ENCODE assay signal across 13 cellular contexts in the genomic region with DNA sequence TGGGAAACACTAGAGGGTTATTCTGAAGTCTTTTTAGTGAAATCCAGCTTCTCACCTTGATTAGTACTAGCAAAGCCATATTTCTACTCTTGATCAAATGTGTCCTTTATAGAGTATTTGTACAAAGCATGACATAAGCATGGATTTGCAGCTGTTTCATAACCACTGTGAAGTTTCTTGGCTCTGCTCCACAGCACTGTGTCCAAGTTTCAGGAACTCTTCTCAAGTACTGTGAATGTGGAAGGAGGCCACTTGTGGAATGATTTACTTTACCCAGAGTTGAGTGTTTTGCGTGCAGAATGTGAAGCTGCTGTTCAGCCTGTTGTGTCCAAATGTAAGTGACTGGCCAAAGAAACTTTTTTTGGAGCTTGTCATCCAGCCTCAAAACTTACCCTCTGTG. TPM values are rescaled to one million over a fixed set of nuclear protein-coding genes. Genes with fewer than 3 reads are reported as not detected.
DNase-seq lines count a peak whose midpoint lies in the region; ATAC-seq and TF ChIP-seq lines count a peak whose summit lies in the region.
"Had no signal": no experiment of that assay in that cellular context is flagged by ENCODE, and none has a peak within 500 bp of the region (broad histone marks: within the 10 kb centered on the region; RNA-seq: fewer than 3 reads in every experiment).

No MANE protein-coding gene starts in this region.

- no peaks in the 10 kb centered on the region for H3K9me3 Mint-ChIP-seq in naive thymus-derived CD8-positive, alpha-beta T cell
- H3K9me3 Mint-ChIP-seq: central memory CD8-positive, alpha-beta T cell had no signal

- H3K4me1 ChIP-seq in ACC112 (ENCODE audit: control insufficient read depth, insufficient read depth, low read length, unreplicated experiment) = peaks cover 35% of the 10 kb centered on the region

- no peaks in the 10 kb centered on the region for H3K79me2 ChIP-seq in ACC112 (ENCODE audit: control insufficient read depth, insufficient read depth, low read length, unreplicated experiment)

- H3K27ac Mint-ChIP-seq in naive thymus-derived CD8-positive, alpha-beta T cell = peak overlapping the region in 7 of 10 donors; percentile 51 to 97 (median 95)

- no peak for ATAC-seq in naive thymus-derived CD8-positive, alpha-beta T cell

- peak overlapping the region; percentile 24 for H2AFZ ChIP-seq in ACC112 (ENCODE audit: low read length, unreplicated experiment)

- no peaks in the 10 kb centered on the region for H3K27me3 ChIP-seq in ACC112 (ENCODE audit: insufficient read depth, low read length)
- H3K27me3 ChIP-seq in H7 (ENCODE audit: control insufficient read depth, insufficient read depth, low read length) = no peaks in the 10 kb centered on the region
- H3K27me3 ChIP-seq: BLaER1 had no signal

- H3K4me3 Mint-ChIP-seq in naive thymus-derived CD8-positive, alpha-beta T cell = no peak overlapping the region
- H3K4me3 Mint-ChIP-seq: central memory CD8-positive, alpha-beta T cell had no signal

- peaks cover 20 to 43% (median 37%) of the 10 kb centered on the region in 4 donors for H3K4me1 Mint-ChIP-seq in naive thymus-derived CD8-positive, alpha-beta T cell

- H3K36me3 ChIP-seq in ACC112 (ENCODE audit: insufficient read depth, low read length) (no peaks in the 10 kb centered on the region), H7 (replicated peaks; ENCODE audit: control insufficient read depth, insufficient read depth, low read length) (no peaks in the 10 kb centered on the region)
- H3K36me3 ChIP-seq: BLaER1 had no signal

- no peak overlapping the region for H3K27ac ChIP-seq in ACC112 (ENCODE audit: low read depth, low read length)
- H3K27ac ChIP-seq: BLaER1 had no signal

- TF ChIP-seq CTCF in fibroblast of the aortic adventitia (IDR thresholded peaks at IDR 0.05; ENCODE audit: insufficient read depth, low read length) = no peak

- POLR2A ChIA-PET in naive thymus-derived CD8-positive, alpha-beta T cell (lab: Charles Lee) = interaction anchor here (0.5 to 8.3 kb wide), 3 partner anchors 12 to 1181 kb away, joined by 3 to 121 read pairs (median 4); a partner anchor contains a TSS

- DNase-seq in M059J (ENCODE audit: low read depth) (peak; percentile 19), fibroblast of the aortic adventitia (ENCODE audit: low read depth) (peak; percentile 98), HK-2 (ENCODE audit: unreplicated experiment) (no peak), H7 (no peak), NOMO-1 treated with dmso at 0.1 percent for 144 hours (lab: John Stamatoyannopoulos, UW; ENCODE audit: unreplicated experiment) (no peak)
- DNase-seq in naive thymus-derived CD8-positive, alpha-beta T cell = no peak
- DNase-seq in stimulated activated CD4-positive, alpha-beta T cell treated with anti-CD3 and anti-CD28 coated beads, Interleukin-2, amount 100 ng/mL, for 24 hours = no peak
- DNase-seq: activated CD8-positive, alpha-beta memory T cell treated with anti-CD3 and anti-CD28 coated beads, Interleukin-2, amount 50 U/mL, for 4 hours; NCI-H526 had no signal

- H3K4me3 ChIP-seq in ACC112 (ENCODE audit: low read depth, low read length) = no peak overlapping the region
- H3K4me3 ChIP-seq in fibroblast of the aortic adventitia (ENCODE audit: low read depth, low read length) = no peak overlapping the region
- H3K4me3 ChIP-seq in H7 (ENCODE audit: insufficient read depth, low read depth, low read length) = no peak overlapping the region
- H3K4me3 ChIP-seq: BLaER1 had no signal

- H3K27me3 Mint-ChIP-seq in naive thymus-derived CD8-positive, alpha-beta T cell = no peaks in the 10 kb centered on the region
- H3K27me3 Mint-ChIP-seq: central memory CD8-positive, alpha-beta T cell; progenitor cell of endocrine pancreas had no signal

- no peaks in the 10 kb centered on the region for H3K36me3 Mint-ChIP-seq in naive thymus-derived CD8-positive, alpha-beta T cell

RNA-seq across cellular contexts. Expression of a gene that starts 16.2 kb away (rescaled TPM):
- 42.9 and 57.5 TPM in 2 replicates for total RNA-seq in M059J (2014; rRNA removed; shearing (Covaris generic))
- 44.7 and 87.4 TPM in 2 replicates for total RNA-seq in fibroblast of the aortic adventitia (ENCODE audit: low replicate concordance)
- total RNA-seq in naive thymus-derived CD8-positive, alpha-beta T cell = 10 to 100 TPM; 56.8 to 59.4 TPM
- 10 to 100 TPM; 86.2 to 96.3 (median 89.7) TPM for polyA plus RNA-seq in naive thymus-derived CD8-positive, alpha-beta T cell
- total RNA-seq in H7 (2014; rRNA removed; shearing (Covaris generic)) = 22.1 and 23.1 TPM in 2 replicates

Comparison
In these comparisons a context has a peak if more than half of its experiments do, and no peak if none do; other contexts are left out.
1. DNase-seq: peak in M059J (single experiment) and fibroblast of the aortic adventitia (single experiment); none in naive thymus-derived CD8-positive, alpha-beta T cell (0 of 10), HK-2 (single experiment), H7 (single experiment), NOMO-1 treated with dmso at 0.1 percent for 144 hours (single experiment) and stimulated activated CD4-positive, alpha-beta T cell treated with anti-CD3 and anti-CD28 coated beads, Interleukin-2, amount 100 ng/mL, for 24 hours (0 of 2).